1 cellular context compared by ENCODE assay signal in genomic region chr5:149486726-149487635, GRCh38.
TF ChIP-seq lines count a peak whose summit lies in the region.

No MANE protein-coding gene starts in this region.

TF ChIP-seq in GM23338, 12 proteins besides CTCF, POLR2A, EP300 and RAD21 (continued from another document):
- TF ChIP-seq ZNF462 (CRISPR knock-in tag; IDR thresholded peaks at IDR 0.05) (no peak), POLR2AphosphoS5 (IDR thresholded peaks at IDR 0.05; ENCODE audit: low read depth) (no peak), REST (IDR thresholded peaks at IDR 0.05; ENCODE audit: unreplicated experiment) (no peak), CREB1 (CRISPR knock-in tag; IDR thresholded peaks at IDR 0.05; ENCODE audit: low read depth) (no peak), JUNB (IDR thresholded peaks at IDR 0.05; ENCODE audit: unreplicated experiment) (no peak)
TF ChIP-seq in GM23338: peak in this region for 0.
